Comparison of ENCODE assay signal across 22 cellular contexts in genomic region chr7:15764986-15765385, GRCh38.
DNase-seq lines count a peak whose midpoint lies in the region; ATAC-seq and TF ChIP-seq lines count a peak whose summit lies in the region.
"Had no signal": no experiment of that assay in that cellular context is flagged by ENCODE, and none has a peak within 500 bp of the region (broad histone marks: within the 10 kb centered on the region; RNA-seq: fewer than 3 reads in every experiment).

No MANE protein-coding gene starts in this region.

- DNase-seq in heart left ventricle (peak in 3 of 5 donors; percentile 36 to 64 (median 60)), right atrium auricular region (ENCODE audit: low spot score) (no peak), mucosa of descending colon (no peak), globus pallidus (ENCODE audit: low spot score) (no peak), Ammon's horn (ENCODE audit: low spot score) (no peak), AG20443 (ENCODE audit: low spot score) (no peak)
- DNase-seq: activated CD4-positive, alpha-beta T cell treated with anti-CD3 and anti-CD28 coated beads, Interleukin-2, amount 50 U/mL, for 1 hour; activated CD8-positive, alpha-beta memory T cell treated with anti-CD3 and anti-CD28 coated beads, Interleukin-2, amount 10 ng/mL, durations not matched to agents 7 days and 5 days; activated naive CD4-positive, alpha-beta T cell treated with anti-CD3 and anti-CD28 coated beads, Interleukin-2, amount 10 ng/mL, durations not matched to agents 7 days and 5 days; amniotic stem cell; Kasumi-1; NCI-H2029; NCI-H345; NCI-H774; posterior cingulate gyrus; SK-N-SH; T-helper 2 cell had no signal

- H3K27ac ChIP-seq in heart left ventricle = peak overlapping the region in 11 of 12 donors; percentile 6 to 82 (median 55)
- H3K27ac ChIP-seq in right atrium auricular region = peak overlapping the region in 1 of 2 donors; percentile 38
- H3K27ac ChIP-seq in gastroesophageal sphincter = peak overlapping the region in 3 of 4 donors; percentile 16 to 41 (median 23)
- H3K27ac ChIP-seq: BLaER1, coronary artery, RWPE1 had no signal

- 27 to 43% (median 33%) methylated on average over 3 of the region's 3 CpGs for WGBS in heart left ventricle, 4 donors
- WGBS in gastroesophageal sphincter (ENCODE audit: low coverage in 1 of 2), 2 donors = 35 to 39% methylated on average over 3 of the region's 3 CpGs

- no peak for TF ChIP-seq EP300 in gastroesophageal sphincter (IDR thresholded peaks at IDR 0.05)

- peaks cover 0 to 17% (median 2%) of the 10 kb centered on the region in 12 donors for H3K9me3 ChIP-seq in heart left ventricle
- no peaks in the 10 kb centered on the region for H3K9me3 ChIP-seq in right atrium auricular region
- no peaks in the 10 kb centered on the region for H3K9me3 ChIP-seq in gastroesophageal sphincter
- no peaks in the 10 kb centered on the region for H3K9me3 ChIP-seq in mucosa of descending colon
- H3K9me3 ChIP-seq: BLaER1, SK-N-SH had no signal

- TF ChIP-seq CTCF in heart left ventricle (IDR thresholded peaks at IDR 0.05) (no peak), right atrium auricular region (IDR thresholded peaks at IDR 0.05) (no peak), gastroesophageal sphincter (IDR thresholded peaks at IDR 0.05) (no peak), mucosa of descending colon (IDR thresholded peaks at IDR 0.05) (no peak)

- no peaks in the 10 kb centered on the region for H3K27me3 ChIP-seq in heart left ventricle
- H3K27me3 ChIP-seq in right atrium auricular region = no peaks in the 10 kb centered on the region
- no peaks in the 10 kb centered on the region for H3K27me3 ChIP-seq in gastroesophageal sphincter
- H3K27me3 ChIP-seq: BLaER1 had no signal

- intact Hi-C loops in heart left ventricle (cut with DNase I) = loop anchor here in 3 of 10 donors (5.0 to 10.0 kb wide), 5 partner anchors 72 to 300 kb away; partner anchors contain the start of gene MEOX2 (in 1 of the 3)
- intact Hi-C loops in mucosa of descending colon (cut with DNase I, micrococcal nuclease) = no loop called here

- no peaks in the 10 kb centered on the region for H3K36me3 ChIP-seq in heart left ventricle
- H3K36me3 ChIP-seq in right atrium auricular region = no peaks in the 10 kb centered on the region
- no peaks in the 10 kb centered on the region for H3K36me3 ChIP-seq in gastroesophageal sphincter
- H3K36me3 ChIP-seq in mucosa of descending colon (ENCODE audit: low read depth) = no peaks in the 10 kb centered on the region
- H3K36me3 ChIP-seq: BLaER1 had no signal

- H3K4me3 ChIP-seq in heart left ventricle (no peak overlapping the region), right atrium auricular region (no peak overlapping the region), gastroesophageal sphincter (no peak overlapping the region), mucosa of descending colon (no peak overlapping the region)
- H3K4me3 ChIP-seq: BLaER1, coronary artery had no signal

- ATAC-seq in heart left ventricle (peak; percentile 51 to 85 (median 67)), gastroesophageal sphincter (peak; percentile 56), mucosa of descending colon (peak; percentile 77), GM21619 (IDR thresholded peaks at IDR 0.05; ENCODE audit: unreplicated experiment) (no peak)
- ATAC-seq: activated CD8-positive, alpha-beta memory T cell treated with anti-CD3 and anti-CD28 coated beads, Interleukin-2, amount 10 ng/mL, durations not matched to agents 7 days and 5 days had no signal

- no peak for TF ChIP-seq POLR2A in heart left ventricle (IDR thresholded peaks at IDR 0.05)
- TF ChIP-seq POLR2A in gastroesophageal sphincter (IDR thresholded peaks at IDR 0.05) = no peak

- peaks cover 0 to 22% (median 4%) of the 10 kb centered on the region in 12 donors for H3K4me1 ChIP-seq in heart left ventricle
- no peaks in the 10 kb centered on the region for H3K4me1 ChIP-seq in right atrium auricular region
- H3K4me1 ChIP-seq in gastroesophageal sphincter = peaks cover 0 to 9% (median 2%) of the 10 kb centered on the region in 3 donors
- H3K4me1 ChIP-seq in mucosa of descending colon (ENCODE audit: low read depth) = no peaks in the 10 kb centered on the region
- H3K4me1 ChIP-seq: BLaER1 had no signal

Comparison
In these comparisons a context has a peak if more than half of its experiments do, and no peak if none do; other contexts are left out.
1. DNase-seq: peak in heart left ventricle (3 of 5); none in right atrium auricular region (single experiment), mucosa of descending colon (0 of 3), globus pallidus (single experiment), Ammon's horn (single experiment) and AG20443 (single experiment).